Comparison of ENCODE assay signal across 14 cellular contexts in the genomic region with DNA sequence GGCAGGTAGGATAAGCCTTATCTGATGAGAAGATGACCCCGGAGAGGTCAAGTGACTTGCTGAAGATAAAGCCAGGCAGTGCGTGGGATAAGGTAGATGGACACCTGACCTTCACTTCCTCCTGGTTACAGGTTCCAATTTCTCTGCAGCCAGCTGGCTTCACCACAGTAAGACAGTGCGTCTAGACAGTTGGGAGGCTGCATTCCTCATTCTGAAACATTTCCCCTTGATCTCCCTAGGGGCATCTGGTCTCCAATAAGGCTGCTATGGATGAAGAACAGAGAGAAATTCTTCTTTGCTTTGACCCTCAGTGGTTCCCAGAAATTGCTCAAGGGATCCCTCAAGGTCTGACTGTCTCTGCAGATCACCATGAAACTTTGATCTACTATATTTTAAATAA.
DNase-seq lines count a peak whose midpoint lies in the region; ATAC-seq, FAIRE-seq and TF ChIP-seq lines count a peak whose summit lies in the region.
"Had no signal": no experiment of that assay in that cellular context is flagged by ENCODE, and none has a peak within 500 bp of the region (broad histone marks: within the 10 kb centered on the region; RNA-seq: fewer than 3 reads in every experiment).

No MANE protein-coding gene starts in this region.

- H3K4ac ChIP-seq in neuronal stem cell (ENCODE audit: low read length): no peak overlapping the region

- no peak overlapping the region for H4K91ac ChIP-seq in neuronal stem cell (ENCODE audit: low read depth, low read length, poor library complexity)

- H3K27ac ChIP-seq in neuronal stem cell (replicated peaks; ENCODE audit: low read length) (no peak overlapping the region), suprapubic skin (no peak overlapping the region)
- H3K27ac ChIP-seq: 22Rv1 had no signal

- H2AK5ac ChIP-seq in neuronal stem cell (ENCODE audit: low read depth, low read length): no peak overlapping the region

- H3K36me3 ChIP-seq in neuronal stem cell (replicated peaks in 1 of 2; ENCODE audit: control insufficient read depth in 2 of 2, insufficient read depth in 2 of 2, low read length in 2 of 2): no peaks in the 10 kb centered on the region
- H3K36me3 ChIP-seq in suprapubic skin: no peaks in the 10 kb centered on the region
- H3K36me3 ChIP-seq: HAP-1 had no signal

- WGBS in neuronal stem cell (ENCODE audit: extremely low coverage in 2 of 2, insufficient read length in 2 of 2, insufficient replicate concordance in 1 of 2), 2 donors: no CpG with 5 or more reads among the region's 3 CpGs
- 61% methylated on average over 3 of the region's 3 CpGs for WGBS in suprapubic skin

- intact Hi-C loops in left ventricle myocardium superior (cut with micrococcal nuclease) (no loop called here), Right ventricle myocardium inferior (cut with DNase I) (no loop called here)

- peak; percentile 91 for FAIRE-seq in urothelium cell line (lab: Jason Lieb, UNC)
- FAIRE-seq: H1 had no signal

- ATAC-seq in left ventricle myocardium superior (peak; percentile 9), Right ventricle myocardium inferior (no peak)

- no peak overlapping the region for H3K23ac ChIP-seq in neuronal stem cell (ENCODE audit: low read depth, low read length, poor library complexity)

- no peak overlapping the region for H4K8ac ChIP-seq in neuronal stem cell (ENCODE audit: low read depth, low read length)

- H2BK5ac ChIP-seq in neuronal stem cell (ENCODE audit: low read length): no peak overlapping the region

- peak overlapping the region; percentile 22 for H3K18ac ChIP-seq in neuronal stem cell (ENCODE audit: low read length)

- TF ChIP-seq CTCF in suprapubic skin (IDR thresholded peaks at IDR 0.05): no peak

- no peak overlapping the region for H3K14ac ChIP-seq in neuronal stem cell (ENCODE audit: low read length)

- no peak overlapping the region for H2AFZ ChIP-seq in neuronal stem cell (ENCODE audit: low read length)

- H3K4me2 ChIP-seq in neuronal stem cell (ENCODE audit: insufficient read depth, low read length, poor library complexity, severe bottlenecking): no peak overlapping the region

- H3K9ac ChIP-seq in neuronal stem cell (ENCODE audit: low read depth, low read length, poor library complexity): no peak overlapping the region

- no peak overlapping the region for H2BK15ac ChIP-seq in neuronal stem cell (ENCODE audit: low read length)

- H2BK120ac ChIP-seq in neuronal stem cell (ENCODE audit: low read depth, low read length): no peak overlapping the region

- H3K27me3 ChIP-seq in neuronal stem cell (ENCODE audit: control insufficient read depth in 3 of 3, insufficient read depth in 3 of 3, low read depth in 1 of 3, low read length in 3 of 3): peaks cover 0 to 2% (median 0%) of the 10 kb centered on the region in 3 experiments
- peaks cover 7% of the 10 kb centered on the region for H3K27me3 ChIP-seq in suprapubic skin

- no peaks in the 10 kb centered on the region for H3K9me3 ChIP-seq in neuronal stem cell (replicated peaks in 1 of 2; ENCODE audit: control insufficient read depth in 2 of 2, insufficient read depth in 1 of 2, low read depth in 1 of 2, low read length in 2 of 2)
- no peaks in the 10 kb centered on the region for H3K9me3 ChIP-seq in suprapubic skin
- H3K9me3 ChIP-seq: HAP-1 had no signal

- peak; percentile 17 for DNase-seq in DMS 273 (lab: John Stamatoyannopoulos, UW; ENCODE audit: unreplicated experiment)
- DNase-seq in DMS 273 treated with DMSO at 0.1 percent for 48 hours (lab: John Stamatoyannopoulos, UW): no peak
- no peak for DNase-seq in left ventricle myocardium superior
- DNase-seq in Right ventricle myocardium inferior (ENCODE audit: missing footprints): no peak
- no peak for DNase-seq in neuronal stem cell (ENCODE audit: low spot score)
- DNase-seq in urothelium cell line (ENCODE audit: low spot score): no peak
- no peak for DNase-seq in NCI-H2029 treated with DMSO at 0.1 percent for 48 hours (lab: John Stamatoyannopoulos, UW)
- DNase-seq in suprapubic skin (ENCODE audit: low spot score in 2 of 2): no peak
- DNase-seq: CD4-positive, alpha-beta T cell; DMS53; GF-D8 had no signal

- H2BK12ac ChIP-seq in neuronal stem cell (ENCODE audit: low read length): no peak overlapping the region

- no peak for TF ChIP-seq POLR2A in suprapubic skin (IDR thresholded peaks at IDR 0.05)

- H3K4me1 ChIP-seq in neuronal stem cell (ENCODE audit: control insufficient read depth in 2 of 2, insufficient read depth in 1 of 2, low read depth in 1 of 2, low read length in 2 of 2): peaks cover 0 to 3% of the 10 kb centered on the region in 2 donors
- H3K4me1 ChIP-seq in suprapubic skin: no peaks in the 10 kb centered on the region
- H3K4me1 ChIP-seq: HAP-1 had no signal

- H3K4me3 ChIP-seq in neuronal stem cell (ENCODE audit: low read length in 2 of 2) (no peak overlapping the region), suprapubic skin (no peak overlapping the region)
- H3K4me3 ChIP-seq: HAP-1 had no signal

- H3K79me1 ChIP-seq in neuronal stem cell (ENCODE audit: low read depth, low read length): no peaks in the 10 kb centered on the region

- TF ChIP-seq EP300 in suprapubic skin (IDR thresholded peaks at IDR 0.05): no peak
